3 cellular contexts compared by ENCODE assay signal in genomic region chr7:106382929-106383328, GRCh38.
"Had no signal": no experiment of that assay in that cellular context is flagged by ENCODE, and none has a peak within 500 bp of the region (broad histone marks: within the 10 kb centered on the region; RNA-seq: fewer than 3 reads in every experiment).

No MANE protein-coding gene starts in this region.

- DNase-seq: GDM1, GF-D8 had no signal

- ATAC-seq: GM12878 had no signal

- H3K4me3 ChIP-seq: GM12878 had no signal
